In the genomic region with DNA sequence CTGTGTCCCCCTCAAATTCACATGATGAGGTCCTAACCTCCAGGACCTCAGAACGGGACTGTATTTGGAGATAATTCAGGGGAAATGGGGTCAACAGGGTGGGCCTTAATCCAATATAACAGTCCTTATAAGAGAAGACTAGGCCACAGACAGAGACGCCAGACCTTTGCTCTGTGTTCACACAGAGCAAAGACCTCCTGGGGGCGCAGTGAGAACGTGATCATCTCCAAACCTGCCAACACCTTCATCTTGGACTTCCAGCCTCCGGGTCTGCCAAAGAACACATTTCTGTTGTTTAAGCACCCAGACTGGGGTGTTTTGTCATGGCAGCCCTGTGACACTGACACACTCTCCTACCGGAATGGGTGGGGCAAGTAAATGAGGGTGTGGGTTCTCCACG, we compare ENCODE assay signal across 19 cellular contexts.
"Had no signal": no experiment of that assay in that cellular context is flagged by ENCODE, and none has a peak within 500 bp of the region (broad histone marks: within the 10 kb centered on the region; RNA-seq: fewer than 3 reads in every experiment).

No MANE protein-coding gene starts in this region.

- DNase-seq: erythroblast; foreskin keratinocyte; immature natural killer cell; left lung; lower lobe of right lung; natural killer cell; psoas muscle; retina; spleen; stimulated activated CD4-positive, alpha-beta T cell treated with anti-CD3 and anti-CD28 coated beads, Interleukin-15, amount 100 ng/mL, for 24 hours; stimulated activated CD4-positive, alpha-beta T cell treated with anti-CD3 and anti-CD28 coated beads, Interleukin-1b, Interleukin-23, amount 100 ng/mL, for 48 hours; stimulated activated CD4-positive, alpha-beta T cell treated with anti-CD3 and anti-CD28 coated beads, Interleukin-4, amount 100 ng/mL, for 4 hours; stimulated activated naive CD4-positive, alpha-beta T cell; trophoblast cell had no signal

- H3K27ac ChIP-seq: foreskin keratinocyte, left lung, lower lobe of right lung, psoas muscle, spleen had no signal

- H3K27me3 ChIP-seq: foreskin keratinocyte, left lung, spleen had no signal

- H3K9me3 ChIP-seq: lower lobe of right lung, psoas muscle had no signal

- H3K4me1 ChIP-seq: left lung, lower lobe of right lung, psoas muscle, spleen had no signal

- ATAC-seq: foreskin keratinocyte, left lung, lower lobe of right lung, natural killer cell, psoas muscle, sciatic nerve had no signal

- H3K27me3 Mint-ChIP-seq: dendritic cell treated with granulocyte-macrophage colony-stimulating factor and Interleukin-4, amounts not matched to agents 40 ng/mL and 50 ng/mL, for 4 days had no signal

- H3K4me3 Mint-ChIP-seq: dendritic cell treated with granulocyte-macrophage colony-stimulating factor and Interleukin-4, amounts not matched to agents 40 ng/mL and 50 ng/mL, for 4 days; immature natural killer cell; memory B cell; mesothelial cell of epicardium; natural killer cell; neural crest cell had no signal

- H3K36me3 Mint-ChIP-seq: immature natural killer cell, memory B cell, mesothelial cell of epicardium, natural killer cell had no signal

- H3K27ac Mint-ChIP-seq: dendritic cell treated with granulocyte-macrophage colony-stimulating factor and Interleukin-4, amounts not matched to agents 40 ng/mL and 50 ng/mL, for 4 days; immature natural killer cell; memory B cell; mesothelial cell of epicardium; natural killer cell had no signal

- H3K36me3 ChIP-seq: left lung, lower lobe of right lung, spleen had no signal

- H3K4me3 ChIP-seq: left lung, lower lobe of right lung, psoas muscle, spleen had no signal

- H3K9me3 Mint-ChIP-seq: dendritic cell treated with granulocyte-macrophage colony-stimulating factor and Interleukin-4, amounts not matched to agents 40 ng/mL and 50 ng/mL, for 4 days; immature natural killer cell; natural killer cell; neural crest cell had no signal

- H3K4me1 Mint-ChIP-seq: immature natural killer cell, memory B cell, natural killer cell had no signal
